In the genomic region with DNA sequence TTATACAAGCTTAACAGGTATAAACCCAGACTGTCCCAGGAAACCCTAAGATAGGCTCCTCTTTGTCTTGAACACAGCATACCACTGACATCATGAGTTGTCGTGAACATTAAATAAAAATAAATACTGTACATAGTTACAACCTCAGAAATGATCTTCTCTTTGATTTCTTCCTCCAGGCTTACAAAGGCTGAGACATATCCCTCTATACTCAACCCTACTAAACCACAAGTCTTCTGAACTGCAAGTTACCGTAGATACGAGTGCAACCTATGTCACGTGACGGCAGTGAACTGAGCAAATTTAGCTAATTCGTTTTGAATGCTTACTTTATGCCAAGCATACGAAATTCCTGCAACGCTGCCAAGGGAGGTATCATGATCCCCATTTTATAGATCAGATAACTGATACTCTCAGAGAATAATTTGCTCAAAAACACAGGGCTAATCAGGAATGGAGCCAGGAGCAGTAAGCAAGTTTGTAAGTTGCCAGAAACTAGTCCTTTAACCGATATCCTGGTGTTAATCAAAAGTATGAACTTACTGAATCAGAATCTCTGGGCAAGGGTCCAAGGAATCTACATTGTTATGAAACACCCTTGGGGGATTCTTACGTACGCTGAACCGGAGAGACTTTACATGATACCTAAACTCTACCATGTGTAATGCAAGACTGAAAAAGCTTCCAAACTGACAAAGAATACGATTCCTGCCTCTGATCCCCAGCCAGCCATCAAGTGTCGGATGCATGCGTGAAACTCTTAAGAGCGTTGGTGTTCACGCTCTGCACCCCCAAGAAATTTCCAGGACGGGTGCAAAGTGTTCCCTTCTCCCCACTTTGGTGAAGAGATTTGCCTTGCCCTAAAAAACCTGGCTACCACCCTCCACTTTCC, we compare ENCODE assay signal across 9 cellular contexts.
DNase-seq lines count a peak whose midpoint lies in the region; ATAC-seq and TF ChIP-seq lines count a peak whose summit lies in the region.
"Had no signal": no experiment of that assay in that cellular context is flagged by ENCODE, and none has a peak within 500 bp of the region (broad histone marks: within the 10 kb centered on the region; RNA-seq: fewer than 3 reads in every experiment).

No MANE protein-coding gene starts in this region.

- CTCF ChIA-PET in AG04449 (lab: Yijun Ruan, JAX): interaction anchor here (1.3 kb wide), 1 partner anchor 104 kb away, joined by 5 read pairs; no protein-coding TSS in a partner anchor

- POLR2A ChIA-PET in AG04449 (lab: Yijun Ruan, JAX): no interaction called here

- DNase-seq in AG04449 (ENCODE audit: low read depth, low spot score) (peak; percentile 85), LHCN-M2 (ENCODE audit: low read depth) (peak; percentile 12), left colon (no peak), NCI-H2029 (lab: John Stamatoyannopoulos, UW) (no peak), iPS-NIHi7 (ENCODE audit: extremely low spot score) (no peak)
- DNase-seq in activated effector memory CD4-positive, alpha-beta T cell treated with anti-CD3 and anti-CD28 coated beads, Interleukin-2, amount 50 U/mL, for 16 hours: peak; percentile 77
- DNase-seq: NCI-H2029 treated with DMSO at 0.1 percent for 48 hours had no signal

- no peak for TF ChIP-seq CTCF in AG04449 (IDR thresholded peaks at IDR 0.05; ENCODE audit: insufficient read depth, low read length, missing control alignments)

- ATAC-seq in left colon (peak; percentile 14), GM19397 (IDR thresholded peaks at IDR 0.05; ENCODE audit: unreplicated experiment) (no peak), HG03097 (IDR thresholded peaks at IDR 0.05; ENCODE audit: low FRiP score, unreplicated experiment) (no peak)

- intact Hi-C loops in left colon (cut with DNase I, micrococcal nuclease): no loop called here

- H3K4me3 ChIP-seq in AG04449 (ENCODE audit: low read depth, low read length): no peak overlapping the region

Comparison
In these comparisons a context has a peak if more than half of its experiments do, and no peak if none do; other contexts are left out.
1. DNase-seq: peak in AG04449 (single experiment), LHCN-M2 (single experiment) and activated effector memory CD4-positive, alpha-beta T cell treated with anti-CD3 and anti-CD28 coated beads, Interleukin-2, amount 50 U/mL, for 16 hours (single experiment); none in left colon (0 of 2), NCI-H2029 (single experiment) and iPS-NIHi7 (single experiment).